ENCODE assay signal across 1 cellular context in the genomic region with DNA sequence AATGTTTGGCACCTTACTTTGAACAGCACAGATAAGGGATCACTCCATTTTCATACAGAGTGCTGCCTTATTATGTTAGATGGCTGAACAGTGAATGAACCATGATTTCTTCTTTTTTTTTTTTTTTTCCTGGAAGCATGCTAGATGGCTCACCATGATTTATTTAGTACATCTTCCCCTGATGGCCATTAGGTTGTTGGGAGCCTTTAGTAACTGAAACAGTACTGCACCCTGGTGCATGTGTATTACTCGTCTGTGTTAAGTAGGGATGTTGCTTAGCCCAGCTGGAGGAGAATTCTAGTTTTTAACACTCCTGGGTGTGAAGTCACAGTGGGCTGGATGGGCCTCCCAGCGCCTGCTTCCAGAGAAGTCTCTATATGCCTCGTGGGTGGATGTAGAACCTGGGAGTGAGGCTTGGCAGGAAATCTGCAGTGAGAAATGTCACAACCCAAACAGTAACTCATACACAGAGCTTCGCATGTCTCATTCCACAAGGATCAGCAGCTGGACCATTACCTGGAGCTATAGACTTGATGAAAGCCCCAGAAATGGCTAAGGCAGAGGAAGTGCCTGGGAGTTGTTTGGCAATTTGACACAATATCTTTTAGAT.
TF ChIP-seq lines count a peak whose summit lies in the region.

No MANE protein-coding gene starts in this region.

TF ChIP-seq in IMR-90, 13 proteins besides CTCF, POLR2A, EP300 and RAD21:
- TF ChIP-seq CEBPB (IDR thresholded peaks at IDR 0.05; ENCODE audit: low read depth, low read length): 0 out of 2 replicates have a peak, but pooled peaks have one; percentile 18
- TF ChIP-seq RFX5 (IDR thresholded peaks at IDR 0.05; ENCODE audit: low read depth, low read length): no peak
- TF ChIP-seq BHLHE40 (IDR thresholded peaks at IDR 0.05; ENCODE audit: low read depth, low read length): no peak
- TF ChIP-seq RCOR1 (IDR thresholded peaks at IDR 0.05; ENCODE audit: insufficient replicate concordance, low read length): no peak
- TF ChIP-seq CHD1 (IDR thresholded peaks at IDR 0.05; ENCODE audit: low read depth, low read length): no peak
